ENCODE assay signal across 8 cellular contexts in the genomic region with DNA sequence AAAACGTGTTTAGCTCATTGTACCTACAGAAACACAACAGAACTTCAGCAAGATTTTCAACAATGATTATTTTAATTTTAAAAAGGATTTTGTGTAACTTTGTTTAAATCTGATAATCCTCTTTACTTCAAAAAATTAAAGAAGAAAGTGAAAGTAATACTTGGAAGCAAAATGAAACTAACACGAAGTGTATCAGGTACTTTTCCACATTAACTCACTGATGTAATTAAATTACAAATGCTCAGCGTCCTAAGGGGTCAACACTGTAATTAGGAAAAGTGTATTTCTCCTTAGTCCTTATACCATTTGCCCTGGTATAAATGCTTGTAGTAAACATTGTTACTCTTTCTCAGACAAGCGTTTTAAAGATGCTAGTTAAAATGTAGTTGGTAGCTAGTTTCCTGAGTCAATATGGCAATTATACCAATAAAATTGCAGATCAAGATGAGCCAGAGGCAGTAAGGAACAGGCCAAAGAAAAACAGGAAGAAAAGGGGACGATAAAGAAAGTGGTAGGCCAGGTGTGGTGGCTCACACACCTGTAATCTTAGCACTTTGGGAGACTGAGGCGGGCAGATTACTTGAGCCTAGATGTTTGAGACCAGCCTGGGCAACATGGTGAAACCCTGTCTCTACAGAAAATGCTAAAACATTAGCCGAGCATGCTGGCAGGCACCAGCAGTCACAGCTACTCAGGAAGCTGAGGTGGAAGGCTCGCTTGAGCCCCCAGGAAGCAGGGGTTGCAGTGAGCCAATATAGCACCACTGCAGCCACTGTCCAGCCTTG.
DNase-seq lines count a peak whose midpoint lies in the region; ATAC-seq and TF ChIP-seq lines count a peak whose summit lies in the region.

No MANE protein-coding gene starts in this region.

- H4K20me1 ChIP-seq in SU-DHL-6 (ENCODE audit: low read depth, low read length) = no peaks in the 10 kb centered on the region

- 41 to 59% methylated on average over 8 of the region's 8 CpGs for whole genome bisulfite sequencing in thyroid gland, 2 donors

- H3K9me2 ChIP-seq in SU-DHL-6 (replicated peaks; ENCODE audit: insufficient read depth, low read length) = no peaks in the 10 kb centered on the region

- H3K36me3 ChIP-seq in SU-DHL-6 (ENCODE audit: low read length) (no peaks in the 10 kb centered on the region), thyroid gland (no peaks in the 10 kb centered on the region)

- H3K27ac ChIP-seq in SU-DHL-6 (ENCODE audit: low read depth, low read length) (peak overlapping the region; percentile 81), thyroid gland (peak overlapping the region; percentile 2 to 68 (median 26))

- H3K79me2 ChIP-seq in SU-DHL-6 (ENCODE audit: insufficient read depth, low read length) = no peaks in the 10 kb centered on the region

- H3K9me3 ChIP-seq in SU-DHL-6 (ENCODE audit: insufficient read depth, low read length) = no peaks in the 10 kb centered on the region
- H3K9me3 ChIP-seq in thyroid gland = no peaks in the 10 kb centered on the region

- peak; percentile 32 for DNase-seq in iris pigment epithelial cell (ENCODE audit: low read depth)
- DNase-seq in thyroid gland = no peak
- no peak for DNase-seq in COLO668 (lab: John Stamatoyannopoulos, UW; ENCODE audit: unreplicated experiment)
- DNase-seq in COLO829 (ENCODE audit: low spot score) = no peak

- H2AFZ ChIP-seq in SU-DHL-6 (ENCODE audit: low read depth, low read length, severe bottlenecking) = peak overlapping the region; percentile 52

- H3K27me3 ChIP-seq in SU-DHL-6 (ENCODE audit: low read length) (no peaks in the 10 kb centered on the region), thyroid gland (no peaks in the 10 kb centered on the region)

- TF ChIP-seq CTCF in SU-DHL-6 (IDR thresholded peaks at IDR 0.05; ENCODE audit: insufficient read depth, low read length, poor library complexity, severe bottlenecking) (no peak), thyroid gland (IDR thresholded peaks at IDR 0.05) (no peak)

- H3F3A ChIP-seq in SU-DHL-6 (ENCODE audit: insufficient read depth) = peaks cover 10% of the 10 kb centered on the region; the same call in 1 of the 2 replicates

- intact Hi-C loops in thyroid gland (cut with DNase I) = no loop called here

- H3K4me1 ChIP-seq in thyroid gland = peaks cover 4 to 8% of the 10 kb centered on the region in 2 donors

- no peak for TF ChIP-seq POLR2A in GM18505 (IDR thresholded peaks at IDR 0.05; ENCODE audit: borderline replicate concordance, extremely low read depth, insufficient read depth, insufficient read length)
- no peak for TF ChIP-seq POLR2A in thyroid gland (IDR thresholded peaks at IDR 0.05)

- H3K4me3 ChIP-seq in SU-DHL-6 (ENCODE audit: insufficient read depth, low read length, poor library complexity, severe bottlenecking) (peak overlapping the region; percentile 14), thyroid gland (replicated peaks in 1 of 3) (peak overlapping the region in 2 of 3 donors; percentile 3 to 4)

- H3K9ac ChIP-seq in SU-DHL-6 (ENCODE audit: low read length) = peak overlapping the region; percentile 48

- peak overlapping the region; percentile 63 for H3K4me2 ChIP-seq in SU-DHL-6 (ENCODE audit: low read depth, low read length, poor library complexity, severe bottlenecking)

- peak; percentile 58 for ATAC-seq in GM18505 (IDR thresholded peaks at IDR 0.05; ENCODE audit: unreplicated experiment)
- ATAC-seq in HG02642 (IDR thresholded peaks at IDR 0.05; ENCODE audit: poor library complexity, unreplicated experiment) = peak; percentile 55
- no peak for ATAC-seq in HG03439 (IDR thresholded peaks at IDR 0.05; ENCODE audit: unreplicated experiment)
